ENCODE assay signal across 1 cellular context in genomic region chr12:28190321-28191017, GRCh38.
TF ChIP-seq lines count a peak whose summit lies in the region.

A gene with protein sequence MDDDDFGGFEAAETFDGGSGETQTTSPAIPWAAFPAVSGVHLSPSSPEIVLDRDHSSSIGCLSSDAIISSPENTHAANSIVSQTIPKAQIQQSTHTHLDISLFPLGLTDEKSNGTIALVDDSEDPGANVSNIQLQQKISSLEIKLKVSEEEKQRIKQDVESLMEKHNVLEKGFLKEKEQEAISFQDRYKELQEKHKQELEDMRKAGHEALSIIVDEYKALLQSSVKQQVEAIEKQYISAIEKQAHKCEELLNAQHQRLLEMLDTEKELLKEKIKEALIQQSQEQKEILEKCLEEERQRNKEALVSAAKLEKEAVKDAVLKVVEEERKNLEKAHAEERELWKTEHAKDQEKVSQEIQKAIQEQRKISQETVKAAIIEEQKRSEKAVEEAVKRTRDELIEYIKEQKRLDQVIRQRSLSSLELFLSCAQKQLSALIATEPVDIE (plus strand): TSS chr12:28190456. CDS start chr12:28257216, 66,760 bp downstream.

TF ChIP-seq in HepG2, 621 proteins besides CTCF, POLR2A, EP300 and RAD21 (continued from another document and continues in another):
- TF ChIP-seq ARID5B (CRISPR knock-in tag; IDR thresholded peaks at IDR 0.05) (peak; percentile 61), RFXANK (CRISPR knock-in tag; IDR thresholded peaks at IDR 0.05) (no peak), ATF1 (CRISPR knock-in tag; IDR thresholded peaks at IDR 0.05) (peak; percentile 74), ZNF337 (CRISPR knock-in tag; IDR thresholded peaks at IDR 0.05; ENCODE audit: borderline replicate concordance, low read depth) (no peak), ZNF101 (CRISPR knock-in tag; IDR thresholded peaks at IDR 0.05; ENCODE audit: borderline replicate concordance, low read depth) (no peak), ATAD3A (CRISPR knock-in tag; IDR thresholded peaks at IDR 0.05) (no peak; the same call in 1 of the 2 replicates), TFDP1 (CRISPR knock-in tag; IDR thresholded peaks at IDR 0.05; ENCODE audit: borderline replicate concordance) (peak; percentile 81), NFKBIZ (CRISPR knock-in tag; IDR thresholded peaks at IDR 0.05) (no peak; the same call in 1 of the 2 replicates), FOXM1 (CRISPR knock-in tag; IDR thresholded peaks at IDR 0.05) (peak; percentile 53; the same call in 1 of the 2 replicates), MAFG (CRISPR knock-in tag; IDR thresholded peaks at IDR 0.05) (no peak), FOSL2 (CRISPR knock-in tag; IDR thresholded peaks at IDR 0.05) (peak; percentile 53), HDAC1 (CRISPR knock-in tag; IDR thresholded peaks at IDR 0.05) (peak; percentile 90), ZNF704 (CRISPR knock-in tag; IDR thresholded peaks at IDR 0.05; ENCODE audit: borderline replicate concordance) (peak; percentile 92; the same call in 1 of the 2 replicates), ZNF75D (CRISPR knock-in tag; IDR thresholded peaks at IDR 0.05; ENCODE audit: borderline replicate concordance) (no peak), AGO1 (IDR thresholded peaks at IDR 0.05; ENCODE audit: low read depth, low read length, poor library complexity, severe bottlenecking) (peak; percentile 56), ZNF891 (CRISPR knock-in tag; IDR thresholded peaks at IDR 0.05) (peak; percentile 82), FLYWCH1 (CRISPR knock-in tag; IDR thresholded peaks at IDR 0.05) (peak; percentile 59; the same call in 1 of the 2 replicates), RXRB (CRISPR knock-in tag; IDR thresholded peaks at IDR 0.05; ENCODE audit: borderline replicate concordance) (peak; percentile 54), NR2F1 (CRISPR knock-in tag; IDR thresholded peaks at IDR 0.05) (0 out of 4 replicates have a peak, but pooled peaks of 1 of the 2 experiments have one; percentile 45), DR1 (CRISPR knock-in tag; IDR thresholded peaks at IDR 0.05) (peak; percentile 36; the same call in 1 of the 2 replicates), RNF219 (CRISPR knock-in tag; IDR thresholded peaks at IDR 0.05) (0 out of 2 replicates have a peak, but pooled peaks have one; percentile 6), IRF9 (CRISPR knock-in tag; IDR thresholded peaks at IDR 0.05; ENCODE audit: borderline replicate concordance) (peak; percentile 93), FOXO1 (CRISPR knock-in tag; IDR thresholded peaks at IDR 0.05) (peak; percentile 86), ZNF512 (CRISPR knock-in tag; IDR thresholded peaks at IDR 0.05) (no peak), ZNF775 (CRISPR knock-in tag; IDR thresholded peaks at IDR 0.05; ENCODE audit: borderline replicate concordance) (no peak), ZNF383 (CRISPR knock-in tag; IDR thresholded peaks at IDR 0.05; ENCODE audit: borderline replicate concordance) (no peak; the same call in 1 of the 2 replicates), PAX8 (CRISPR knock-in tag; IDR thresholded peaks at IDR 0.05; ENCODE audit: borderline replicate concordance) (no peak), ZNF746 (CRISPR knock-in tag; IDR thresholded peaks at IDR 0.05) (no peak; the same call in none of the 2 replicates), ZNF766 (CRISPR knock-in tag; IDR thresholded peaks at IDR 0.05; ENCODE audit: borderline replicate concordance) (peak; percentile 88; the same call in 1 of the 2 replicates)
- TF ChIP-seq, protein P1, sequence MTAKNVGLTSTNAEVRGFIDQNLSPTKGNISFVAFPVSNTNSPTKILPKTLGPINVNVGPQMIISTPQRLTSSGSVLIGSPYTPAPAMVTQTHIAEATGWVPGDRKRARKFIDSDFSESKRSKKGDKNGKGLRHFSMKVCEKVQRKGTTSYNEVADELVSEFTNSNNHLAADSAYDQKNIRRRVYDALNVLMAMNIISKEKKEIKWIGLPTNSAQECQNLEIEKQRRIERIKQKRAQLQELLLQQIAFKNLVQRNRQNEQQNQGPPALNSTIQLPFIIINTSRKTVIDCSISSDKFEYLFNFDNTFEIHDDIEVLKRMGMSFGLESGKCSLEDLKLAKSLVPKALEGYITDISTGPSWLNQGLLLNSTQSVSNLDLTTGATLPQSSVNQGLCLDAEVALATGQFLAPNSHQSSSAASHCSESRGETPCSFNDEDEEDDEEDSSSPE (CRISPR knock-in tag; IDR thresholded peaks at IDR 0.05) = peak; percentile 69
- TF ChIP-seq, protein P2, sequence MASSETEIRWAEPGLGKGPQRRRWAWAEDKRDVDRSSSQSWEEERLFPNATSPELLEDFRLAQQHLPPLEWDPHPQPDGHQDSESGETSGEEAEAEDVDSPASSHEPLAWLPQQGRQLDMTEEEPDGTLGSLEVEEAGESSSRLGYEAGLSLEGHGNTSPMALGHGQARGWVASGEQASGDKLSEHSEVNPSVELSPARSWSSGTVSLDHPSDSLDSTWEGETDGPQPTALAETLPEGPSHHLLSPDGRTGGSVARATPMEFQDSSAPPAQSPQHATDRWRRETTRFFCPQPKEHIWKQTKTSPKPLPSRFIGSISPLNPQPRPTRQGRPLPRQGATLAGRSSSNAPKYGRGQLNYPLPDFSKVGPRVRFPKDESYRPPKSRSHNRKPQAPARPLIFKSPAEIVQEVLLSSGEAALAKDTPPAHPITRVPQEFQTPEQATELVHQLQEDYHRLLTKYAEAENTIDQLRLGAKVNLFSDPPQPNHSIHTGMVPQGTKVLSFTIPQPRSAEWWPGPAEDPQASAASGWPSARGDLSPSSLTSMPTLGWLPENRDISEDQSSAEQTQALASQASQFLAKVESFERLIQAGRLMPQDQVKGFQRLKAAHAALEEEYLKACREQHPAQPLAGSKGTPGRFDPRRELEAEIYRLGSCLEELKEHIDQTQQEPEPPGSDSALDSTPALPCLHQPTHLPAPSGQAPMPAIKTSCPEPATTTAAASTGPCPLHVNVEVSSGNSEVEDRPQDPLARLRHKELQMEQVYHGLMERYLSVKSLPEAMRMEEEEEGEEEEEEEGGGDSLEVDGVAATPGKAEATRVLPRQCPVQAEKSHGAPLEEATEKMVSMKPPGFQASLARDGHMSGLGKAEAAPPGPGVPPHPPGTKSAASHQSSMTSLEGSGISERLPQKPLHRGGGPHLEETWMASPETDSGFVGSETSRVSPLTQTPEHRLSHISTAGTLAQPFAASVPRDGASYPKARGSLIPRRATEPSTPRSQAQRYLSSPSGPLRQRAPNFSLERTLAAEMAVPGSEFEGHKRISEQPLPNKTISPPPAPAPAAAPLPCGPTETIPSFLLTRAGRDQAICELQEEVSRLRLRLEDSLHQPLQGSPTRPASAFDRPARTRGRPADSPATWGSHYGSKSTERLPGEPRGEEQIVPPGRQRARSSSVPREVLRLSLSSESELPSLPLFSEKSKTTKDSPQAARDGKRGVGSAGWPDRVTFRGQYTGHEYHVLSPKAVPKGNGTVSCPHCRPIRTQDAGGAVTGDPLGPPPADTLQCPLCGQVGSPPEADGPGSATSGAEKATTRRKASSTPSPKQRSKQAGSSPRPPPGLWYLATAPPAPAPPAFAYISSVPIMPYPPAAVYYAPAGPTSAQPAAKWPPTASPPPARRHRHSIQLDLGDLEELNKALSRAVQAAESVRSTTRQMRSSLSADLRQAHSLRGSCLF (CRISPR knock-in tag; IDR thresholded peaks at IDR 0.05; ENCODE audit: borderline replicate concordance) = 0 out of 2 replicates have a peak, but pooled peaks have one; percentile 65
- TF ChIP-seq, protein P3, sequence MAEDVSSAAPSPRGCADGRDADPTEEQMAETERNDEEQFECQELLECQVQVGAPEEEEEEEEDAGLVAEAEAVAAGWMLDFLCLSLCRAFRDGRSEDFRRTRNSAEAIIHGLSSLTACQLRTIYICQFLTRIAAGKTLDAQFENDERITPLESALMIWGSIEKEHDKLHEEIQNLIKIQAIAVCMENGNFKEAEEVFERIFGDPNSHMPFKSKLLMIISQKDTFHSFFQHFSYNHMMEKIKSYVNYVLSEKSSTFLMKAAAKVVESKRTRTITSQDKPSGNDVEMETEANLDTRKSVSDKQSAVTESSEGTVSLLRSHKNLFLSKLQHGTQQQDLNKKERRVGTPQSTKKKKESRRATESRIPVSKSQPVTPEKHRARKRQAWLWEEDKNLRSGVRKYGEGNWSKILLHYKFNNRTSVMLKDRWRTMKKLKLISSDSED (CRISPR knock-in tag; IDR thresholded peaks at IDR 0.05) = no peak
- TF ChIP-seq, protein P4, sequence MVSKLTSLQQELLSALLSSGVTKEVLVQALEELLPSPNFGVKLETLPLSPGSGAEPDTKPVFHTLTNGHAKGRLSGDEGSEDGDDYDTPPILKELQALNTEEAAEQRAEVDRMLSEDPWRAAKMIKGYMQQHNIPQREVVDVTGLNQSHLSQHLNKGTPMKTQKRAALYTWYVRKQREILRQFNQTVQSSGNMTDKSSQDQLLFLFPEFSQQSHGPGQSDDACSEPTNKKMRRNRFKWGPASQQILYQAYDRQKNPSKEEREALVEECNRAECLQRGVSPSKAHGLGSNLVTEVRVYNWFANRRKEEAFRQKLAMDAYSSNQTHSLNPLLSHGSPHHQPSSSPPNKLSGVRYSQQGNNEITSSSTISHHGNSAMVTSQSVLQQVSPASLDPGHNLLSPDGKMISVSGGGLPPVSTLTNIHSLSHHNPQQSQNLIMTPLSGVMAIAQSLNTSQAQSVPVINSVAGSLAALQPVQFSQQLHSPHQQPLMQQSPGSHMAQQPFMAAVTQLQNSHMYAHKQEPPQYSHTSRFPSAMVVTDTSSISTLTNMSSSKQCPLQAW (CRISPR knock-in tag; IDR thresholded peaks at IDR 0.05) = 0 out of 2 replicates have a peak, but pooled peaks have one; percentile 50
